ENCODE assay signal across 9 cellular contexts in genomic region chr16:89442588-89442987, GRCh38. TPM values are rescaled to one million over a fixed set of nuclear protein-coding genes. Genes with fewer than 3 reads are reported as not detected.
DNase-seq lines count a peak whose midpoint lies in the region; ATAC-seq, FAIRE-seq and TF ChIP-seq lines count a peak whose summit lies in the region.
"Had no signal": no experiment of that assay in that cellular context is flagged by ENCODE, and none has a peak within 500 bp of the region (broad histone marks: within the 10 kb centered on the region; RNA-seq: fewer than 3 reads in every experiment).

No MANE protein-coding gene starts in this region.

- no peak overlapping the region for H2AFZ ChIP-seq in K562 (ENCODE audit: low read depth, low read length)

- TF ChIP-seq CTCF in K562 (IDR thresholded peaks at IDR 0.05 in 2 of 3, conservative IDR thresholded peaks at IDR 0.05 in 1 of 3; ENCODE audit: insufficient read depth in 2 of 3, low read depth in 1 of 3, low read length in 3 of 3) (no peak), right lobe of liver (IDR thresholded peaks at IDR 0.05) (no peak)

- no peak for FAIRE-seq in K562 (lab: Jason Lieb, UNC)
- FAIRE-seq in HTR-8/SVneo (lab: Jason Lieb, UNC) = no peak
- FAIRE-seq: endothelial cell of umbilical vein had no signal

- POLR2A ChIA-PET in K562 (lab: Yijun Ruan, JAX) = interaction anchor here (0.8 to 1.1 kb wide), 2 partner anchors 29 to 32 kb away, joined by 3 read pairs; no protein-coding TSS in a partner anchor

- intact Hi-C loops in K562 (cut with micrococcal nuclease) (no loop called here), right lobe of liver (cut with DNase I) (no loop called here)

- ATAC-seq in K562 (peak; percentile 39), right lobe of liver (peak in 3 of 4 donors; percentile 8 to 18 (median 11)), HG03135 (IDR thresholded peaks at IDR 0.05; ENCODE audit: unreplicated experiment) (no peak), GM18868 (IDR thresholded peaks at IDR 0.05; ENCODE audit: unreplicated experiment) (no peak)

- H3K27ac ChIP-seq in K562 (ENCODE audit: extremely low read depth, low read depth, low read length) = peak overlapping the region; percentile 56; the same call in 2 of the 3 replicates
- no peak overlapping the region for H3K27ac ChIP-seq in right lobe of liver
- H3K27ac ChIP-seq in subcutaneous abdominal adipose tissue (ENCODE audit: low read depth, low read length) = peak overlapping the region; percentile 88

- H3K4me1 ChIP-seq in K562 (replicated peaks in 1 of 2; ENCODE audit: control insufficient read depth in 2 of 2, insufficient read depth in 2 of 2, low read length in 2 of 2) (peaks cover 47 to 58% of the 10 kb centered on the region in 2 experiments), right lobe of liver (peaks cover 4 to 45% (median 22%) of the 10 kb centered on the region in 4 donors), subcutaneous abdominal adipose tissue (ENCODE audit: control insufficient read depth in 5 of 5, insufficient read depth in 5 of 5, low read length in 5 of 5) (peaks cover 18 to 69% (median 61%) of the 10 kb centered on the region in 5 donors)

- peak in 1 of 4 experiments; percentile 43 for DNase-seq in K562 (ENCODE audit: extremely low read depth in 1 of 4, low spot score in 3 of 4)
- DNase-seq in right lobe of liver = no peak
- no peak for DNase-seq in HTR-8/SVneo (ENCODE audit: insufficient read length, low spot score)
- DNase-seq in RKO (ENCODE audit: low spot score) = no peak

- peaks cover 29% of the 10 kb centered on the region for H3K9me1 ChIP-seq in K562 (ENCODE audit: control insufficient read depth, insufficient read depth, low read length)

- H4K20me1 ChIP-seq in K562 (replicated peaks; ENCODE audit: control insufficient read depth, insufficient read depth, low read length) = peaks cover 79% of the 10 kb centered on the region

- H3K9ac ChIP-seq in K562 (ENCODE audit: insufficient read depth in 1 of 2, low read depth in 2 of 2, low read length in 2 of 2) = peak overlapping the region; percentile 8 to 81; a peak in 3 of 4 replicates
- peak overlapping the region in 2 of 5 donors; percentile 22 to 49 for H3K9ac ChIP-seq in subcutaneous abdominal adipose tissue (ENCODE audit: low read length in 5 of 5)

- WGBS in K562 (ENCODE audit: insufficient coverage, low coverage, missing lambda C conversion rate) = 26% methylated on average over 10 of the region's 10 CpGs
- WGBS in right lobe of liver (ENCODE audit: insufficient coverage, low coverage, low lambda C conversion rate, missing lambda C conversion rate) = 31% methylated on average over 4 of the region's 10 CpGs

- no peak overlapping the region for H3K4me3 ChIP-seq in K562
- H3K4me3 ChIP-seq in right lobe of liver = no peak overlapping the region
- peak overlapping the region in 1 of 5 donors; percentile 8 for H3K4me3 ChIP-seq in subcutaneous abdominal adipose tissue (ENCODE audit: low read depth in 1 of 5, low read length in 5 of 5)

- peak overlapping the region; percentile 26; the same call in 1 of the 2 replicates for H3K4me2 ChIP-seq in K562 (ENCODE audit: insufficient read depth, low read length)

- no peak for TF ChIP-seq EP300 in Ishikawa (IDR thresholded peaks at IDR 0.05; ENCODE audit: borderline replicate concordance)
- TF ChIP-seq EP300 in K562 (IDR thresholded peaks at IDR 0.05; ENCODE audit: low read length) = no peak

- H3K9me3 ChIP-seq in K562 (replicated peaks; ENCODE audit: control insufficient read depth, insufficient read depth, low read depth, low read length) (no peaks in the 10 kb centered on the region), right lobe of liver (no peaks in the 10 kb centered on the region), subcutaneous abdominal adipose tissue (ENCODE audit: control insufficient read depth in 5 of 5, low read length in 5 of 5) (no peaks in the 10 kb centered on the region)

- no peaks in the 10 kb centered on the region for H3K27me3 ChIP-seq in K562 (ENCODE audit: control insufficient read depth in 2 of 2, insufficient read depth in 2 of 2, low read length in 2 of 2)
- no peaks in the 10 kb centered on the region for H3K27me3 ChIP-seq in right lobe of liver
- H3K27me3 ChIP-seq in subcutaneous abdominal adipose tissue (ENCODE audit: control insufficient read depth in 5 of 5, insufficient read depth in 4 of 5, low read length in 5 of 5) = no peaks in the 10 kb centered on the region

- no TSS peak for BruUV-seq in K562 (replicated peaks; lab: Mats Ljungman, UMichigan)

- in situ Hi-C loops in K562 (cut with MboI) = no loop called here

- H3K79me2 ChIP-seq in K562 (ENCODE audit: control insufficient read depth, insufficient read depth, low read length) = peaks cover 99% of the 10 kb centered on the region

- CTCF ChIA-PET in K562 (lab: Yijun Ruan, JAX; ENCODE audit: low intra/inter-chr PET ratio) = no interaction called here

- TF ChIP-seq POLR2A in K562 (conservative IDR thresholded peaks at IDR 0.05) (no peak), right lobe of liver (IDR thresholded peaks at IDR 0.05) (no peak)

- H3K36me3 ChIP-seq in K562 (ENCODE audit: control insufficient read depth, insufficient read depth, low read length) (peaks cover 27% of the 10 kb centered on the region; the same call in 2 of the 3 replicates), right lobe of liver (no peaks in the 10 kb centered on the region), subcutaneous abdominal adipose tissue (ENCODE audit: control insufficient read depth in 5 of 5, insufficient read depth in 5 of 5, low read length in 5 of 5) (no peaks in the 10 kb centered on the region)

- TF ChIP-seq RAD21 in Ishikawa (IDR thresholded peaks at IDR 0.05; ENCODE audit: low read depth) (no peak), K562 (CRISPR knock-in tag; conservative IDR thresholded peaks at IDR 0.05 in 1 of 2, IDR thresholded peaks at IDR 0.05 in 1 of 2) (no peak)

TF ChIP-seq in Ishikawa, 13 proteins besides CTCF, POLR2A, EP300 and RAD21:
- TF ChIP-seq TEAD4 (IDR thresholded peaks at IDR 0.05) (peak; percentile 81), MAX (IDR thresholded peaks at IDR 0.05) (no peak; the same call in 1 of the 2 replicates)

TF ChIP-seq in K562, 482 proteins besides CTCF, POLR2A, EP300 and RAD21:
- TF ChIP-seq KLF1 (tag; IDR thresholded peaks at IDR 0.05) = no peak
- TF ChIP-seq PBX2 (CRISPR knock-in tag; IDR thresholded peaks at IDR 0.05; ENCODE audit: low read depth) = no peak
- TF ChIP-seq PBX2 (tag; conservative IDR thresholded peaks at IDR 0.05; ENCODE audit: low read depth) = 0 out of 2 replicates have a peak, but pooled peaks have one; percentile 31
- TF ChIP-seq MEIS2 (IDR thresholded peaks at IDR 0.05; ENCODE audit: partially characterized antibody) = peak; percentile 28
- peak; percentile 65; the same call in 1 of the 2 replicates for TF ChIP-seq PKNOX1 (IDR thresholded peaks at IDR 0.05)
- 0 out of 2 replicates have a peak, but pooled peaks have one; percentile 39 for TF ChIP-seq POLR2G (IDR thresholded peaks at IDR 0.05; ENCODE audit: low read depth, low read length)

RNA-seq across cellular contexts. Expression of gene ANKRD11, which starts 47.8 kb away (rescaled TPM):
- 521 and 557 TPM in 2 replicates for total RNA-seq in K562 (2011; cell fraction: chromatin; rRNA removed; ENCODE audit: low replicate concordance)
- 219 and 271 TPM in 2 replicates for total RNA-seq in K562 (2011; cell fraction: nucleolus; rRNA removed)
- total RNA-seq in K562 (2011; cell fraction: nucleoplasm; rRNA removed) = 280 and 307 TPM in 2 replicates
- total RNA-seq in K562 (2014; rRNA removed) (49.2 and 58.7 TPM in 2 replicates), K562 (2014; rRNA removed; fragmentation: Illumina TruSeq; extraction: Trizol) (25.4 and 31.7 TPM in 2 replicates), K562 (2015; rRNA removed; fragmentation: Illumina TruSeq; extraction: Trizol) (26.9 and 27.6 TPM in 2 replicates), K562 (2021) (114 and 126 TPM in 2 replicates), right lobe of liver (10 to 100 TPM; 26.2 to 65.8 (median 41.6) TPM)
- polyA plus RNA-seq in K562 (2011; rRNA removed) (24.1 and 24.5 TPM in 2 replicates), K562 (2014; fragmentation: Illumina TruSeq; extraction: Trizol) (41.9 and 66.8 TPM in 2 replicates), K562 (2014; fragmentation: Nextera tagmentation; extraction: Ambion mirVana) (1 to 10 TPM; 4.7 to 5.4 TPM), K562 (2014; rRNA removed) (75.6 and 83.7 TPM in 2 replicates)
- 24.1 and 43.3 TPM in 2 replicates for polyA plus RNA-seq in K562 (2011; cell fraction: cytosol; rRNA removed)
- polyA plus RNA-seq in K562 (2011; cell fraction: nucleus; rRNA removed) = 82.4 and 115 TPM in 2 replicates
- 58.0 and 101 TPM in 2 replicates for polyA plus RNA-seq in K562 (2012)
- 22.7 and 27.7 TPM in 2 replicates for polyA minus RNA-seq in K562 (2011; rRNA and poly(A)+ RNA removed)
- 41.4 and 57.3 TPM in 2 replicates for polyA minus RNA-seq in K562 (2011; cell fraction: cytosol; rRNA and poly(A)+ RNA removed)
- 37.2 and 51.5 TPM in 2 replicates for polyA minus RNA-seq in K562 (2011; cell fraction: nucleus; rRNA and poly(A)+ RNA removed)

Comparison
In these comparisons a context has a peak if more than half of its experiments do, and no peak if none do; other contexts are left out.
1. ATAC-seq: peak in K562 (single experiment) and right lobe of liver (3 of 4); none in HG03135 (single experiment) and GM18868 (single experiment).
2. H3K27ac ChIP-seq: peak in K562 (single experiment) and subcutaneous abdominal adipose tissue (single experiment); none in right lobe of liver (0 of 3).